8 cellular contexts compared by ENCODE assay signal in the genomic region with DNA sequence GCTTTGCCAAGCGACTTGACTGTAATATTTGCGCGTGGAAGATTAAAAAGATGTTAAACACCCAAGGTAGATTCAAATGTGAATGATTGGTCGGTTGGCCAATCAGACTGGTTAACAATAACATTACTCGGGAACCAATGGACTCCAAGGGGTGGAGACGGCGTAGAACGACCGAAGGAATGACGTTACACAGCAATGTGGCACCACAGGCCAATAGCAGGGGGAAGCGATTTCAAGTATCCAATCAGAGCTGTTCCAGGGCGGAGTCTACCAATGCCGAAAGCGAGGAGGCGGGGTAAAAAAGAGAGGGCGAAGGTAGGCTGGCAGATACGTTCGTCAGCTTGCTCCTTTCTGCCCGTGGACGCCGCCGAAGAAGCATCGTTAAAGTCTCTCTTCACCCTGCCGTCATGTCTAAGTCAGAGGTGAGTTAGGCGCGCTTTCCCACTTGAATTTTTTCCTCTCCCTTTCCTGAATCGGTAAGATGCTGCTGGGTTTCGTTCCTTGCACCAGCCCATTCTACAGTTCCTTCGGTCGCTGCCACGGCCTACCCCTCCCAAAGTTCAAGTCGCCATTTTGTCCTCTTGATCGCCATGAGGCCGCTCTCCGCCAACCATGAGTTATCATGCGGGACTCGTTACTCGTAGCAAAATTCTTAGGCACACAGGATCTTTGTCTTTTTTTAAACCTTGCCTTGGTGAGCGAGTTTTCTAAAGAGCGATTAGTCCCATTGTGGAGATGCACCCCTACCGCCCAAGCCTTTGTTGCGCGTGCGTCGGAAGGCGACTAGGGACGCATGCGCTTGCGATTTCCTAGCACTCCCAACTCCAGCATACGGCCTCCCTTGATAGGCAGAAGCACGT. TPM values are rescaled to one million over a fixed set of nuclear protein-coding genes. Genes with fewer than 3 reads are reported as not detected.
DNase-seq lines count a peak whose midpoint lies in the region; ATAC-seq and TF ChIP-seq lines count a peak whose summit lies in the region.

A gene (plus strand): TSS at position 326 of the 860 bp plus-strand sequence. CDS start 82 bp downstream, at position 408.

- H3K36me3 ChIP-seq in H7 (replicated peaks; ENCODE audit: control insufficient read depth, insufficient read depth, low read length), result peaks cover 37% of the 10 kb centered on the region

- H3K9me3 Mint-ChIP-seq in nephron progenitor cell, result no peaks in the 10 kb centered on the region
- no peaks in the 10 kb centered on the region for H3K9me3 Mint-ChIP-seq in stimulated activated naive CD8-positive, alpha-beta T cell treated with anti-CD3 and anti-CD28 coated beads, Interleukin-15, amount 100 ng/mL, for 72 hours

- H3K4me3 ChIP-seq in H7 (ENCODE audit: insufficient read depth, low read depth, low read length), result peak within 1 kb of the TSS; percentile 95

- ATAC-seq in stimulated activated naive CD8-positive, alpha-beta T cell treated with anti-CD3 and anti-CD28 coated beads, Interleukin-15, amount 100 ng/mL, for 72 hours, result peak; percentile 88

- peaks cover 20% of the 10 kb centered on the region for H3K36me3 Mint-ChIP-seq in nephron progenitor cell (ENCODE audit: low read depth)

- H3K4me3 Mint-ChIP-seq in nephron progenitor cell, result no peak within 1 kb of the TSS
- no peak within 1 kb of the TSS for H3K4me3 Mint-ChIP-seq in stimulated activated naive CD8-positive, alpha-beta T cell treated with anti-CD3 and anti-CD28 coated beads, Interleukin-15, amount 100 ng/mL, for 72 hours

- no peak within 1 kb of the TSS for H3K27ac Mint-ChIP-seq in nephron progenitor cell
- no peak within 1 kb of the TSS for H3K27ac Mint-ChIP-seq in stimulated activated naive CD8-positive, alpha-beta T cell treated with anti-CD3 and anti-CD28 coated beads, Interleukin-15, amount 100 ng/mL, for 72 hours

- H3K4me1 Mint-ChIP-seq in nephron progenitor cell, result peaks cover 70% of the 10 kb centered on the region
- H3K4me1 Mint-ChIP-seq in stimulated activated naive CD8-positive, alpha-beta T cell treated with anti-CD3 and anti-CD28 coated beads, Interleukin-15, amount 100 ng/mL, for 72 hours, result peaks cover 68% of the 10 kb centered on the region

- H3K27me3 Mint-ChIP-seq in nephron progenitor cell (ENCODE audit: low read depth, poor library complexity), result peaks cover 3% of the 10 kb centered on the region
- H3K27me3 Mint-ChIP-seq in stimulated activated naive CD8-positive, alpha-beta T cell treated with anti-CD3 and anti-CD28 coated beads, Interleukin-15, amount 100 ng/mL, for 72 hours, result no peaks in the 10 kb centered on the region

- H3K27me3 ChIP-seq in H7 (ENCODE audit: control insufficient read depth, insufficient read depth, low read length), result no peaks in the 10 kb centered on the region

- peak; percentile 100 for DNase-seq in ELR (ENCODE audit: low read depth)
- peak; percentile 81 for DNase-seq in H7
- DNase-seq in M059J (ENCODE audit: low read depth), result peak; percentile 99
- peak; percentile 97 to 99 for DNase-seq in SHP77 (lab: John Stamatoyannopoulos, UW)
- peak; percentile 91 for DNase-seq in activated effector memory CD4-positive, alpha-beta T cell treated with Interleukin-2 at 50 U/mL for 16 hours
- peak; percentile 100 for DNase-seq in fibroblast of the conjunctiva (ENCODE audit: low read depth)
- DNase-seq in nephron progenitor cell, result peak; percentile 91
- peak; percentile 94 to 98 for DNase-seq in stimulated activated naive CD8-positive, alpha-beta T cell treated with anti-CD3 and anti-CD28 coated beads, Interleukin-15, amount 100 ng/mL, for 72 hours

- no peak for TF ChIP-seq CTCF in nephron progenitor cell (IDR thresholded peaks at IDR 0.05)

RNA-seq across cellular contexts. Expression of the gene that starts here (rescaled TPM):
- total RNA-seq in H7 (2014; rRNA removed; shearing (Covaris generic)), result 907 and 952 TPM in 2 replicates
- 317 and 339 TPM in 2 replicates for total RNA-seq in M059J (2014; rRNA removed; shearing (Covaris generic))

Comparison
In these comparisons a context has a peak if more than half of its experiments do, and no peak if none do; other contexts are left out.
1. Peak in every context shown above with its lines: DNase-seq, ATAC-seq and H3K4me3 ChIP-seq.